ENCODE assay signal across 1 cellular context in genomic region chr1:156892190-156893047, GRCh38.
TF ChIP-seq lines count a peak whose summit lies in the region.

No MANE protein-coding gene starts in this region.

TF ChIP-seq in IMR-90, 13 proteins besides CTCF, POLR2A, EP300 and RAD21:
- TF ChIP-seq, protein P1, sequence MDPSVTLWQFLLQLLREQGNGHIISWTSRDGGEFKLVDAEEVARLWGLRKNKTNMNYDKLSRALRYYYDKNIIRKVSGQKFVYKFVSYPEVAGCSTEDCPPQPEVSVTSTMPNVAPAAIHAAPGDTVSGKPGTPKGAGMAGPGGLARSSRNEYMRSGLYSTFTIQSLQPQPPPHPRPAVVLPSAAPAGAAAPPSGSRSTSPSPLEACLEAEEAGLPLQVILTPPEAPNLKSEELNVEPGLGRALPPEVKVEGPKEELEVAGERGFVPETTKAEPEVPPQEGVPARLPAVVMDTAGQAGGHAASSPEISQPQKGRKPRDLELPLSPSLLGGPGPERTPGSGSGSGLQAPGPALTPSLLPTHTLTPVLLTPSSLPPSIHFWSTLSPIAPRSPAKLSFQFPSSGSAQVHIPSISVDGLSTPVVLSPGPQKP (IDR thresholded peaks at IDR 0.05; ENCODE audit: borderline replicate concordance, low read depth, low read length): no peak
- TF ChIP-seq NFE2L2 (IDR thresholded peaks at IDR 0.05; ENCODE audit: low read depth, low read length) (no peak), CEBPB (IDR thresholded peaks at IDR 0.05; ENCODE audit: low read depth, low read length) (peak; percentile 55), CHD1 (IDR thresholded peaks at IDR 0.05; ENCODE audit: low read depth, low read length) (no peak), BHLHE40 (IDR thresholded peaks at IDR 0.05; ENCODE audit: low read depth, low read length) (no peak), MXI1 (IDR thresholded peaks at IDR 0.05; ENCODE audit: borderline replicate concordance, low read depth, low read length) (no peak), RCOR1 (IDR thresholded peaks at IDR 0.05; ENCODE audit: insufficient replicate concordance, low read length) (no peak), MAZ (IDR thresholded peaks at IDR 0.05; ENCODE audit: borderline replicate concordance, low read depth, low read length) (peak; percentile 89), RFX5 (IDR thresholded peaks at IDR 0.05; ENCODE audit: low read depth, low read length) (no peak), MAFK (IDR thresholded peaks at IDR 0.05; ENCODE audit: low read depth, low read length) (no peak), SMC3 (IDR thresholded peaks at IDR 0.05; ENCODE audit: low read depth, low read length) (peak; percentile 92), FOS (IDR thresholded peaks at IDR 0.05; ENCODE audit: low read depth, low read length) (no peak)
- TF ChIP-seq, protein P2, sequence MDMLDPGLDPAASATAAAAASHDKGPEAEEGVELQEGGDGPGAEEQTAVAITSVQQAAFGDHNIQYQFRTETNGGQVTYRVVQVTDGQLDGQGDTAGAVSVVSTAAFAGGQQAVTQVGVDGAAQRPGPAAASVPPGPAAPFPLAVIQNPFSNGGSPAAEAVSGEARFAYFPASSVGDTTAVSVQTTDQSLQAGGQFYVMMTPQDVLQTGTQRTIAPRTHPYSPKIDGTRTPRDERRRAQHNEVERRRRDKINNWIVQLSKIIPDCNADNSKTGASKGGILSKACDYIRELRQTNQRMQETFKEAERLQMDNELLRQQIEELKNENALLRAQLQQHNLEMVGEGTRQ (IDR thresholded peaks at IDR 0.05; ENCODE audit: low read depth, low read length): no peak
